Comparison of ENCODE assay signal across 12 cellular contexts in the genomic region with DNA sequence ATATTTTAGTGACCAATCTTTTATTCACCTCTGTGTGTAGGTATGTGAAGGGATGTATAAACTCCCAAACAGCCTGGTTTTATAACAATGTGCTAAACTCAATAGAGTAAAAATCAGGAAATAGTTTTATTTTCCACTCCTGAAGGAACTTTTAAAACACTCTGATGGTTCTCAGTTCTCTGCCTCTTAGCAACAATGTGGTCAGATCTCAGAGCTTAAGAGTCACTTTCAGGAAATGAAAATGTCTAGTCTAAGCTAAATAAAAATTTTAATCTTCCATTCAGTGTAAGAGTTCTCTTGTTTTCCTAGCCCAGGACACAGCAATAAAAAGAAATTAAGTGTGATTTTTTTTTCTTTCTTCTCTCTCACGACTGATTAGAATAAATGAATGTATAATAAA.
A peak's percentile ranks its signal among the peaks of the same experiment; 100 is the strongest.
DNase-seq lines count a peak whose midpoint lies in the region; ATAC-seq and TF ChIP-seq lines count a peak whose summit lies in the region.
"Had no signal": no experiment of that assay in that cellular context is flagged by ENCODE, and none has a peak within 500 bp of the region (broad histone marks: within the 10 kb centered on the region; RNA-seq: fewer than 3 reads in every experiment).

No MANE protein-coding gene starts in this region.

- no peak for TF ChIP-seq POLR2A in heart left ventricle (IDR thresholded peaks at IDR 0.05)

- H3K27ac ChIP-seq in heart left ventricle = peak overlapping the region in 3 of 12 donors; percentile 8 to 68 (median 35)
- no peak overlapping the region for H3K27ac ChIP-seq in smooth muscle cell (ENCODE audit: low read depth)

- H3K4me2 ChIP-seq in Loucy (ENCODE audit: low read depth, low read length, poor library complexity, severe bottlenecking) = no peak overlapping the region
- H3K4me2 ChIP-seq in smooth muscle cell = no peak overlapping the region

- H3K27me3 ChIP-seq in heart left ventricle = no peaks in the 10 kb centered on the region
- H3K27me3 ChIP-seq in Loucy (ENCODE audit: insufficient read depth, low read length, poor library complexity, severe bottlenecking) = no peaks in the 10 kb centered on the region
- no peaks in the 10 kb centered on the region for H3K27me3 ChIP-seq in smooth muscle cell (ENCODE audit: low read depth)

- no peaks in the 10 kb centered on the region for H3F3A ChIP-seq in Loucy (ENCODE audit: low read depth)
- H3F3A ChIP-seq in smooth muscle cell (ENCODE audit: low read depth) = no peaks in the 10 kb centered on the region

- no peaks in the 10 kb centered on the region for H3K79me2 ChIP-seq in Loucy (ENCODE audit: insufficient read depth, low read length)
- H3K79me2 ChIP-seq in smooth muscle cell (ENCODE audit: low read depth) = no peaks in the 10 kb centered on the region

- DNase-seq in Right ventricle myocardium superior (no peak), heart left ventricle (no peak), smooth muscle cell (lab: John Stamatoyannopoulos, UW; ENCODE audit: unreplicated experiment) (no peak), hypothalamus (lab: John Stamatoyannopoulos, UW) (no peak), T-helper 9 cell (no peak)
- no peak for DNase-seq in activated naive CD4-positive, alpha-beta T cell (lab: John Stamatoyannopoulos, UW)
- DNase-seq: activated CD4-positive, alpha-beta T cell treated with anti-CD3 and anti-CD28 coated beads for 48 hours; activated naive CD8-positive, alpha-beta T cell treated with anti-CD3 and anti-CD28 coated beads, Interleukin-2, amount 10 ng/mL, durations not matched to agents 7 days and 5 days; HFFc6; NCI-H1092 treated with DMSO at 0.1 percent for 48 hours had no signal

- H3K9me3 ChIP-seq in heart left ventricle (no peaks in the 10 kb centered on the region), Loucy (ENCODE audit: insufficient read depth, low read depth, low read length) (no peaks in the 10 kb centered on the region), smooth muscle cell (replicated peaks; ENCODE audit: low read depth) (no peaks in the 10 kb centered on the region)

- no peak overlapping the region for H2AFZ ChIP-seq in Loucy (ENCODE audit: low read length)
- H2AFZ ChIP-seq in smooth muscle cell (ENCODE audit: low read depth) = peak overlapping the region; percentile 2

- no peak overlapping the region for H3K4me3 ChIP-seq in heart left ventricle
- H3K4me3 ChIP-seq in Loucy (ENCODE audit: low read length, poor library complexity, severe bottlenecking) = peak overlapping the region; percentile 0
- no peak overlapping the region for H3K4me3 ChIP-seq in smooth muscle cell

- H4K20me1 ChIP-seq in Loucy (ENCODE audit: insufficient read depth, low read length, poor library complexity, severe bottlenecking) (no peaks in the 10 kb centered on the region), smooth muscle cell (ENCODE audit: low read depth) (no peaks in the 10 kb centered on the region)

- intact Hi-C loops in Right ventricle myocardium superior (cut with DNase I) (no loop called here), heart left ventricle (cut with DNase I) (no loop called here)

- no peaks in the 10 kb centered on the region for H3K36me3 ChIP-seq in heart left ventricle
- H3K36me3 ChIP-seq in Loucy (ENCODE audit: insufficient read depth, low read length) = no peaks in the 10 kb centered on the region
- H3K36me3 ChIP-seq in smooth muscle cell (ENCODE audit: low read depth) = no peaks in the 10 kb centered on the region

- ATAC-seq in Right ventricle myocardium superior (ENCODE audit: poor library complexity) (peak; percentile 55), heart left ventricle (no peak), HG02870 (IDR thresholded peaks at IDR 0.05; ENCODE audit: unreplicated experiment) (peak; percentile 93)

- H3K9me2 ChIP-seq in Loucy (replicated peaks; ENCODE audit: low read depth, low read length) = no peaks in the 10 kb centered on the region

- 66 to 78% (median 70%) methylated on average over 1 of the region's 1 CpG for WGBS in heart left ventricle, 4 donors
- 85% methylated on average over 1 of the region's 1 CpG for WGBS in smooth muscle cell (ENCODE audit: low lambda C conversion rate)

- H3K4me1 ChIP-seq in heart left ventricle (peaks cover 0 to 16% (median 0%) of the 10 kb centered on the region in 12 donors), Loucy (ENCODE audit: insufficient read depth, low read length, poor library complexity, severe bottlenecking) (no peaks in the 10 kb centered on the region), smooth muscle cell (ENCODE audit: low read depth) (no peaks in the 10 kb centered on the region)

- H3K9ac ChIP-seq in Loucy (ENCODE audit: low read depth, low read length, poor library complexity, severe bottlenecking) = no peak overlapping the region
- no peak overlapping the region for H3K9ac ChIP-seq in smooth muscle cell (ENCODE audit: low read depth)

- TF ChIP-seq CTCF in heart left ventricle (IDR thresholded peaks at IDR 0.05) (no peak), Loucy (conservative IDR thresholded peaks at IDR 0.05; ENCODE audit: low read length) (no peak), smooth muscle cell (IDR thresholded peaks at IDR 0.05; ENCODE audit: borderline replicate concordance, insufficient read depth, poor library complexity, severe bottlenecking) (no peak)

Comparison
In these comparisons a context has a peak if more than half of its experiments do, and no peak if none do; other contexts are left out.
1. ATAC-seq: peak in Right ventricle myocardium superior (single experiment) and HG02870 (single experiment); none in heart left ventricle (0 of 4).